In genomic region chr12:8032242-8033152, GRCh38 we compare ENCODE assay signal across 8 cellular contexts. TPM values are rescaled to one million over a fixed set of nuclear protein-coding genes. Genes with fewer than 3 reads are reported as not detected.
DNase-seq lines count a peak whose midpoint lies in the region; ATAC-seq, FAIRE-seq and TF ChIP-seq lines count a peak whose summit lies in the region.

TSS of gene FOXJ2 (plus strand) at chr12:8032716. CDS start at chr12:8039833, 7,117 bp downstream.

- peak within 1 kb of the TSS; percentile 84 for H3K27ac ChIP-seq in CD8-positive, alpha-beta memory T cell (ENCODE audit: low read depth, low read length)

- H3K9me3 ChIP-seq in CD8-positive, alpha-beta memory T cell (ENCODE audit: low read length): no peaks in the 10 kb centered on the region

- intact Hi-C loops in activated T-helper 2 cell treated with anti-CD3 and anti-CD28 coated beads, Interferon-gamma antibody, Interleukin-2, Interleukin-4, amounts not matched to agents 10 μg/mL and 5 μg/mL and 100 μg/mL, durations not matched to agents 14 hours and 24 hours and 36 hours (cut with micrococcal nuclease): no loop called here

- POLR2A ChIA-PET in CD8-positive, alpha-beta memory T cell (lab: Charles Lee): interaction anchor here (0.7 to 1.4 kb wide), 3 partner anchors 56 to 99 kb away, joined by 3 to 4 read pairs (median 3); no protein-coding TSS in a partner anchor

- CTCF ChIA-PET in CD8-positive, alpha-beta memory T cell (lab: Charles Lee): interaction anchor here (0.7 to 3.4 kb wide), 7 partner anchors 10 to 100 kb away, joined by 3 to 20 read pairs (median 5); partner anchors contain the start of gene C3AR1

- no peaks in the 10 kb centered on the region for H3K27me3 ChIP-seq in CD8-positive, alpha-beta memory T cell (ENCODE audit: insufficient read depth, low read length, poor library complexity, severe bottlenecking)

- H3K36me3 ChIP-seq in CD8-positive, alpha-beta memory T cell (ENCODE audit: insufficient read depth, low read length): no peaks in the 10 kb centered on the region

- peak within 1 kb of the TSS; percentile 82 for H3K4me3 ChIP-seq in CD8-positive, alpha-beta memory T cell (ENCODE audit: low read length)
- peak within 1 kb of the TSS; percentile 91 for H3K4me3 ChIP-seq in fibroblast of pulmonary artery (replicated peaks; ENCODE audit: low read depth, low read length)

- no peak for FAIRE-seq in RCC 7860 (lab: Jason Lieb, UNC)

- H3K4me3 Mint-ChIP-seq in CD8-positive, alpha-beta memory T cell: peak within 1 kb of the TSS; percentile 88 to 94 (median 91)
- H3K4me3 Mint-ChIP-seq in activated T-helper 2 cell treated with anti-CD3 and anti-CD28 coated beads, Interferon-gamma antibody, Interleukin-2, Interleukin-4, amounts not matched to agents 10 μg/mL and 5 μg/mL and 100 μg/mL, durations not matched to agents 14 hours and 24 hours and 36 hours (ENCODE audit: low read depth): peak within 1 kb of the TSS; percentile 80
- peak within 1 kb of the TSS; percentile 93 to 94 (median 93) for H3K4me3 Mint-ChIP-seq in nephron
- peak within 1 kb of the TSS; percentile 90 for H3K4me3 Mint-ChIP-seq in stimulated activated naive CD8-positive, alpha-beta T cell treated with anti-CD3 and anti-CD28 coated beads, Interleukin-15, amount 100 ng/mL, for 72 hours

- peaks cover 0 to 9% (median 0%) of the 10 kb centered on the region in 3 donors for H3K36me3 Mint-ChIP-seq in CD8-positive, alpha-beta memory T cell
- peaks cover 16% of the 10 kb centered on the region for H3K36me3 Mint-ChIP-seq in activated T-helper 2 cell treated with anti-CD3 and anti-CD28 coated beads, Interferon-gamma antibody, Interleukin-2, Interleukin-4, amounts not matched to agents 10 μg/mL and 5 μg/mL and 100 μg/mL, durations not matched to agents 14 hours and 24 hours and 36 hours (ENCODE audit: low read depth)
- H3K36me3 Mint-ChIP-seq in nephron (ENCODE audit: low read depth): peaks cover 9% of the 10 kb centered on the region

- H3K27me3 Mint-ChIP-seq in CD8-positive, alpha-beta memory T cell: no peaks in the 10 kb centered on the region
- no peaks in the 10 kb centered on the region for H3K27me3 Mint-ChIP-seq in activated T-helper 2 cell treated with anti-CD3 and anti-CD28 coated beads, Interferon-gamma antibody, Interleukin-2, Interleukin-4, amounts not matched to agents 10 μg/mL and 5 μg/mL and 100 μg/mL, durations not matched to agents 14 hours and 24 hours and 36 hours (ENCODE audit: low read depth)
- no peaks in the 10 kb centered on the region for H3K27me3 Mint-ChIP-seq in nephron (ENCODE audit: low read depth)
- H3K27me3 Mint-ChIP-seq in stimulated activated naive CD8-positive, alpha-beta T cell treated with anti-CD3 and anti-CD28 coated beads, Interleukin-15, amount 100 ng/mL, for 72 hours: no peaks in the 10 kb centered on the region

- ATAC-seq in GM19438 (IDR thresholded peaks at IDR 0.05; ENCODE audit: low read depth, unreplicated experiment): peak; percentile 62
- ATAC-seq in stimulated activated naive CD8-positive, alpha-beta T cell treated with anti-CD3 and anti-CD28 coated beads, Interleukin-15, amount 100 ng/mL, for 72 hours: peak; percentile 92

- DNase-seq in CD8-positive, alpha-beta memory T cell: peak; percentile 74 to 85 (median 78)
- peak; percentile 71 for DNase-seq in HK-2 (ENCODE audit: unreplicated experiment)
- peak; percentile 14 for DNase-seq in RCC 7860 (ENCODE audit: low spot score)
- DNase-seq in activated T-helper 2 cell treated with anti-CD3 and anti-CD28 coated beads, Interferon-gamma antibody, Interleukin-2, Interleukin-4, amounts not matched to agents 10 μg/mL and 5 μg/mL and 100 μg/mL, durations not matched to agents 14 hours and 24 hours and 36 hours (ENCODE audit: low spot score): peak; percentile 74
- peak; percentile 68 for DNase-seq in fibroblast of pulmonary artery (ENCODE audit: low read depth)
- DNase-seq in stimulated activated naive CD8-positive, alpha-beta T cell treated with anti-CD3 and anti-CD28 coated beads, Interleukin-15, amount 100 ng/mL, for 72 hours: peak; percentile 75

- H3K4me1 Mint-ChIP-seq in CD8-positive, alpha-beta memory T cell: peaks cover 56 to 60% (median 57%) of the 10 kb centered on the region in 3 donors
- peaks cover 44% of the 10 kb centered on the region for H3K4me1 Mint-ChIP-seq in activated T-helper 2 cell treated with anti-CD3 and anti-CD28 coated beads, Interferon-gamma antibody, Interleukin-2, Interleukin-4, amounts not matched to agents 10 μg/mL and 5 μg/mL and 100 μg/mL, durations not matched to agents 14 hours and 24 hours and 36 hours (ENCODE audit: low read depth)
- peaks cover 51% of the 10 kb centered on the region for H3K4me1 Mint-ChIP-seq in nephron
- peaks cover 62% of the 10 kb centered on the region for H3K4me1 Mint-ChIP-seq in stimulated activated naive CD8-positive, alpha-beta T cell treated with anti-CD3 and anti-CD28 coated beads, Interleukin-15, amount 100 ng/mL, for 72 hours

- H3K4me1 ChIP-seq in CD8-positive, alpha-beta memory T cell (ENCODE audit: insufficient read depth, low read length): peaks cover 58% of the 10 kb centered on the region

- TF ChIP-seq CTCF in fibroblast of pulmonary artery (IDR thresholded peaks at IDR 0.05; ENCODE audit: low read length, missing control alignments) (no peak), nephron (IDR thresholded peaks at IDR 0.05; ENCODE audit: unreplicated experiment in 3 of 3) (peak in 1 of 3 experiments; percentile 35)

- H3K27ac Mint-ChIP-seq in CD8-positive, alpha-beta memory T cell: peak within 1 kb of the TSS; percentile 86 to 98 (median 94)
- H3K27ac Mint-ChIP-seq in activated T-helper 2 cell treated with anti-CD3 and anti-CD28 coated beads, Interferon-gamma antibody, Interleukin-2, Interleukin-4, amounts not matched to agents 10 μg/mL and 5 μg/mL and 100 μg/mL, durations not matched to agents 14 hours and 24 hours and 36 hours: peak within 1 kb of the TSS; percentile 82
- H3K27ac Mint-ChIP-seq in nephron: peak within 1 kb of the TSS; percentile 78 to 89 (median 84)
- H3K27ac Mint-ChIP-seq in stimulated activated naive CD8-positive, alpha-beta T cell treated with anti-CD3 and anti-CD28 coated beads, Interleukin-15, amount 100 ng/mL, for 72 hours: peak within 1 kb of the TSS; percentile 70 to 93

- H3K9me3 Mint-ChIP-seq in CD8-positive, alpha-beta memory T cell: no peaks in the 10 kb centered on the region
- H3K9me3 Mint-ChIP-seq in activated T-helper 2 cell treated with anti-CD3 and anti-CD28 coated beads, Interferon-gamma antibody, Interleukin-2, Interleukin-4, amounts not matched to agents 10 μg/mL and 5 μg/mL and 100 μg/mL, durations not matched to agents 14 hours and 24 hours and 36 hours: no peaks in the 10 kb centered on the region
- no peaks in the 10 kb centered on the region for H3K9me3 Mint-ChIP-seq in nephron
- H3K9me3 Mint-ChIP-seq in stimulated activated naive CD8-positive, alpha-beta T cell treated with anti-CD3 and anti-CD28 coated beads, Interleukin-15, amount 100 ng/mL, for 72 hours: no peaks in the 10 kb centered on the region

RNA-seq across cellular contexts. Expression of gene FOXJ2, which starts in this region (rescaled TPM):
- 10 to 100 TPM; 22.3 to 22.5 TPM for total RNA-seq in CD8-positive, alpha-beta memory T cell
- polyA plus RNA-seq in CD8-positive, alpha-beta memory T cell: 18.3 TPM
- 16.5 and 16.8 TPM in 2 replicates for total RNA-seq in activated T-helper 2 cell treated with anti-CD3 and anti-CD28 coated beads, Interferon-gamma antibody, Interleukin-2, Interleukin-4, amounts not matched to agents 10 μg/mL and 5 μg/mL and 100 μg/mL, durations not matched to agents 14 hours and 24 hours and 36 hours

Comparison
In these comparisons a context has a peak if more than half of its experiments do, and no peak if none do; other contexts are left out.
1. Peak in every context shown above with its lines: DNase-seq, ATAC-seq, H3K4me3 ChIP-seq and H3K27ac ChIP-seq.
2. DNase-seq: peak in every context shown above with its lines; median percentile 78 in CD8-positive, alpha-beta memory T cell; 75 in stimulated activated naive CD8-positive, alpha-beta T cell treated with anti-CD3 and anti-CD28 coated beads, Interleukin-15, amount 100 ng/mL, for 72 hours; 74 in activated T-helper 2 cell treated with anti-CD3 and anti-CD28 coated beads, Interferon-gamma antibody, Interleukin-2, Interleukin-4, amounts not matched to agents 10 μg/mL and 5 μg/mL and 100 μg/mL, durations not matched to agents 14 hours and 24 hours and 36 hours; 71 in HK-2; 68 in fibroblast of pulmonary artery; 14 in RCC 7860.